Comparison of ENCODE assay signal across 1 cellular context in the genomic region with DNA sequence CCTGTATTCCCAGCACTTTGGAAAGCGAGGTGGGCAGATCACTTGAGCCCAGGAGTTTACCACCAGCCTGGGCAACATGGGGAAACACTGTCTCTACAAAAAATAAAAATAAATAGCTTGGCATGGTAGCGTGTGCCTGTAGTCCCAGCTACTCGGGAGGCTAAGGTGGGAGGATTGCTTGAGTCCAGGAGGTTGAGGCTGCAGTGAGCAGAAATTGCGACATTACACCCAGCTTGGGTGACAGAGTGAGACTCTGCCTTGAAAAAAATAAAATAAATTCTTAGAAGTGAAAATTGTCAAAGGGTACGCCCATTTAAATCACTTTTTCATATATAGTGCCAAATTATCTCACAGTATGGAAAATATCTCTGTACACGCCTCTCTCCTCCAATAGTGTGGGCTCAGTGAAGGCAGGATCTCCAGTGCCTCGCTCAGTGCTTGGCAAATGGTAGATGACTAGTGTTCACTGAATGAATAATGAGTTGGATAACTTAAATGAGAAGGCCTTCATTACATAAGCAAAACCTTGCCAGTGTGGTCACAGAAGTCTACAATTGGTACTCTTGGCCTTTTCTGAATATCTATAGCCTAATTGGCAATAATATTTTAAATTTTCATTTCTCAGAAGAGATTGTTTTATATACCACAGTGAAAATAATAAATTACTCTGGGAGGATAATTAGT.
TF ChIP-seq lines count a peak whose summit lies in the region.

No MANE protein-coding gene starts in this region.

TF ChIP-seq in liver, 16 proteins besides CTCF, POLR2A, EP300 and RAD21:
- TF ChIP-seq, protein P1, sequence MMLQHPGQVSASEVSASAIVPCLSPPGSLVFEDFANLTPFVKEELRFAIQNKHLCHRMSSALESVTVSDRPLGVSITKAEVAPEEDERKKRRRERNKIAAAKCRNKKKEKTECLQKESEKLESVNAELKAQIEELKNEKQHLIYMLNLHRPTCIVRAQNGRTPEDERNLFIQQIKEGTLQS (IDR thresholded peaks at IDR 0.05) = no peak
- TF ChIP-seq JUND (IDR thresholded peaks at IDR 0.05) = no peak
- no peak for TF ChIP-seq ZBTB33 (IDR thresholded peaks at IDR 0.05)
